In genomic region chr19:40463587-40464037, GRCh38 we compare ENCODE assay signal across 1 cellular context.
A peak's percentile ranks its signal among the peaks of the same experiment; 100 is the strongest.
TF ChIP-seq lines count a peak whose summit lies in the region.
"Not testable (repeated sequence)": the region's sequence is repeated elsewhere in the genome, so short reads cannot be mapped to it uniquely, and the experiment has no call there.

No MANE protein-coding gene starts in this region.

TF ChIP-seq in K562, 482 proteins besides CTCF, POLR2A, EP300 and RAD21 (continues in another document):
- TF ChIP-seq DPF2 (IDR thresholded peaks at IDR 0.05) (peak; percentile 54; the same call in 1 of the 2 replicates), TRIM24 (IDR thresholded peaks at IDR 0.05) (peak in 1 of 2 experiments; percentile 30; a peak in 1 of 4 replicates), RBFOX2 (IDR thresholded peaks at IDR 0.05; ENCODE audit: low read depth, low read length) (peak; percentile 23; the same call in 1 of the 2 replicates), SMARCA4 (IDR thresholded peaks at IDR 0.05) (peak; percentile 60), JUN (IDR thresholded peaks at IDR 0.05; ENCODE audit: borderline replicate concordance, low read depth, low read length) (peak; percentile 66; the same call in 1 of the 2 replicates), ZEB2 (IDR thresholded peaks at IDR 0.05) (0 out of 2 replicates have a peak, but pooled peaks have one; percentile 33), NFATC3 (IDR thresholded peaks at IDR 0.05) (peak; percentile 58; the same call in 1 of the 2 replicates), CEBPB (tag; IDR thresholded peaks at IDR 0.05) (peak; percentile 91), NFRKB (IDR thresholded peaks at IDR 0.05; ENCODE audit: low read depth) (peak; percentile 85), EP400 (IDR thresholded peaks at IDR 0.05) (peak; percentile 68), ZSCAN29 (IDR thresholded peaks at IDR 0.05) (peak; percentile 74; the same call in 1 of the 2 replicates), MTA1 (IDR thresholded peaks at IDR 0.05; ENCODE audit: borderline replicate concordance) (peak; percentile 62; the same call in 1 of the 2 replicates), ZNF384 (IDR thresholded peaks at IDR 0.05; ENCODE audit: low read depth, low read length) (peak; percentile 40; the same call in 1 of the 2 replicates), NFE2 (IDR thresholded peaks at IDR 0.05; ENCODE audit: low read depth) (peak; percentile 82), POLR2B (IDR thresholded peaks at IDR 0.05; ENCODE audit: low read depth, partially characterized antibody) (peak; percentile 20), ATF4 (CRISPR knock-in tag; IDR thresholded peaks at IDR 0.05) (peak; percentile 44; the same call in 1 of the 2 replicates), GATAD2A (IDR thresholded peaks at IDR 0.05) (peak; percentile 53; the same call in 1 of the 2 replicates), TEAD4 (IDR thresholded peaks at IDR 0.05; ENCODE audit: low read length) (peak; percentile 10; the same call in 1 of the 2 replicates), MLLT1 (IDR thresholded peaks at IDR 0.05) (peak; percentile 41 to 61; a peak in 1 of 4 replicates), KDM1A (IDR thresholded peaks at IDR 0.05) (peak; percentile 55 to 80; a peak in 3 of 4 replicates), MAFG (tag; conservative IDR thresholded peaks at IDR 0.05) (peak; percentile 42; the same call in 1 of the 2 replicates), ATF7 (IDR thresholded peaks at IDR 0.05) (peak; percentile 74), HDAC1 (IDR thresholded peaks at IDR 0.05) (peak in 1 of 2 experiments; percentile 73; a peak in 2 of 4 replicates), BRD9 (IDR thresholded peaks at IDR 0.05; ENCODE audit: low read depth, partially characterized antibody) (peak; percentile 83), PRDM10 (IDR thresholded peaks at IDR 0.05; ENCODE audit: partially characterized antibody) (peak; percentile 24), VEZF1 (CRISPR knock-in tag; IDR thresholded peaks at IDR 0.05) (peak; percentile 24; the same call in 1 of the 2 replicates), MEF2D (tag; conservative IDR thresholded peaks at IDR 0.05; ENCODE audit: low read depth) (0 out of 2 replicates have a peak, but pooled peaks have one; percentile 22), HLTF (IDR thresholded peaks at IDR 0.05) (0 out of 2 replicates have a peak, but pooled peaks have one; percentile 15), ZNF175 (CRISPR knock-in tag; IDR thresholded peaks at IDR 0.05; ENCODE audit: low read depth) (peak; percentile 18; the same call in 1 of the 2 replicates), CEBPG (CRISPR knock-in tag; IDR thresholded peaks at IDR 0.05) (peak; percentile 89), CEBPG (tag; conservative IDR thresholded peaks at IDR 0.05 in 1 of 2, IDR thresholded peaks at IDR 0.05 in 1 of 2) (peak; percentile 89 to 94), MAFF (IDR thresholded peaks at IDR 0.05; ENCODE audit: low read length) (0 out of 2 replicates have a peak, but pooled peaks have one; percentile 3), NCOA1 (IDR thresholded peaks at IDR 0.05; ENCODE audit: low read depth) (peak; percentile 25; the same call in 1 of the 2 replicates), ZBTB2 (IDR thresholded peaks at IDR 0.05) (peak; percentile 13; the same call in 1 of the 2 replicates), LEF1 (IDR thresholded peaks at IDR 0.05) (0 out of 2 replicates have a peak, but pooled peaks have one; percentile 17), JUND (IDR thresholded peaks at IDR 0.05; ENCODE audit: borderline replicate concordance, low read depth, low read length) (peak; percentile 74), JUND (tag; IDR thresholded peaks at IDR 0.05; ENCODE audit: borderline replicate concordance, low read depth, low read length) (peak; percentile 33; the same call in 1 of the 3 replicates), C11orf30 (IDR thresholded peaks at IDR 0.05; ENCODE audit: low read depth) (peak; percentile 76), SMARCC2 (IDR thresholded peaks at IDR 0.05; ENCODE audit: low read depth) (0 out of 2 replicates have a peak, but pooled peaks have one; percentile 24), TOE1 (IDR thresholded peaks at IDR 0.05; ENCODE audit: borderline replicate concordance) (peak; percentile 42), ZNF316 (IDR thresholded peaks at IDR 0.05) (peak; percentile 71), ATF3 (IDR thresholded peaks at IDR 0.05) (peak; percentile 96), CBFA2T3 (IDR thresholded peaks at IDR 0.05) (peak; percentile 36; the same call in 1 of the 2 replicates), MAZ (CRISPR knock-in tag; conservative IDR thresholded peaks at IDR 0.05 in 1 of 2, IDR thresholded peaks at IDR 0.05 in 1 of 2) (peak in 1 of 2 experiments; percentile 64; a peak in 2 of 4 replicates), SNIP1 (IDR thresholded peaks at IDR 0.05; ENCODE audit: low read depth) (0 out of 2 replicates have a peak, but pooled peaks have one; percentile 13), NBN (IDR thresholded peaks at IDR 0.05; ENCODE audit: low read depth) (peak; percentile 20; the same call in 1 of the 2 replicates), RCOR1 (IDR thresholded peaks at IDR 0.05; ENCODE audit: borderline replicate concordance in 1 of 2, low read depth in 2 of 2, low read length in 2 of 2) (peak in 1 of 2 experiments; percentile 49; a peak in 1 of 4 replicates), CSDE1 (IDR thresholded peaks at IDR 0.05) (0 out of 4 replicates have a peak, but pooled peaks of 1 of the 2 experiments have one; percentile 33)
- not testable (repeated sequence) for TF ChIP-seq JUN (CRISPR knock-in tag; IDR thresholded peaks at IDR 0.05; ENCODE audit: borderline replicate concordance); TEAD4 (CRISPR knock-in tag; IDR thresholded peaks at IDR 0.05; ENCODE audit: borderline replicate concordance); TOE1 (CRISPR knock-in tag; IDR thresholded peaks at IDR 0.05; ENCODE audit: borderline replicate concordance, low read depth); ATF3 (CRISPR knock-in tag; conservative IDR thresholded peaks at IDR 0.05)
